In genomic region chr2:225038076-225038571, GRCh38 we compare ENCODE assay signal across 16 cellular contexts. TPM values are rescaled to one million over a fixed set of nuclear protein-coding genes. Genes with fewer than 3 reads are reported as not detected.
DNase-seq lines count a peak whose midpoint lies in the region; ATAC-seq and TF ChIP-seq lines count a peak whose summit lies in the region.
"Had no signal": no experiment of that assay in that cellular context is flagged by ENCODE, and none has a peak within 500 bp of the region (broad histone marks: within the 10 kb centered on the region; RNA-seq: fewer than 3 reads in every experiment).

No MANE protein-coding gene starts in this region.

- no peaks in the 10 kb centered on the region for H4K20me1 ChIP-seq in GM23338 (replicated peaks; ENCODE audit: insufficient read depth)
- peaks cover 24% of the 10 kb centered on the region for H4K20me1 ChIP-seq in osteoblast (ENCODE audit: insufficient read depth, low read length)

- ATAC-seq in GM23338 (no peak), HG03571 (IDR thresholded peaks at IDR 0.05; ENCODE audit: unreplicated experiment) (no peak)
- ATAC-seq in activated naive CD8-positive, alpha-beta T cell treated with anti-CD3 and anti-CD28 coated beads, Interleukin-2, amount 10 ng/mL, durations not matched to agents 7 days and 5 days (ENCODE audit: low read depth): no peak
- ATAC-seq: HepG2 had no signal

- H3K9me2 ChIP-seq in GM23338 (ENCODE audit: insufficient read depth): no peaks in the 10 kb centered on the region

- H3K36me3 Mint-ChIP-seq in T-helper 1 cell treated with Interleukin-12 subunit alpha and Interleukin-12 subunit beta and Interleukin-4 antibody, amounts not matched to agents 30 μg/mL and 1 μg/mL, for 36 hours (ENCODE audit: low read depth): peaks cover 64% of the 10 kb centered on the region
- H3K36me3 Mint-ChIP-seq in GM23338 (ENCODE audit: low read depth): no peaks in the 10 kb centered on the region
- peaks cover 51% of the 10 kb centered on the region for H3K36me3 Mint-ChIP-seq in activated naive CD8-positive, alpha-beta T cell treated with anti-CD3 and anti-CD28 coated beads, Interleukin-2, amount 10 ng/mL, durations not matched to agents 7 days and 5 days

- H3K4me3 ChIP-seq in GM23338 (no peak overlapping the region), osteoblast (ENCODE audit: insufficient read depth, low read length) (no peak overlapping the region), MG63 (no peak overlapping the region)
- H3K4me3 ChIP-seq: SK-N-MC had no signal

- H3K27ac Mint-ChIP-seq in T-helper 1 cell treated with Interleukin-12 subunit alpha and Interleukin-12 subunit beta and Interleukin-4 antibody, amounts not matched to agents 30 μg/mL and 1 μg/mL, for 36 hours: peak overlapping the region; percentile 90
- H3K27ac Mint-ChIP-seq in GM23338: no peak overlapping the region
- H3K27ac Mint-ChIP-seq in activated naive CD8-positive, alpha-beta T cell treated with anti-CD3 and anti-CD28 coated beads, Interleukin-2, amount 10 ng/mL, durations not matched to agents 7 days and 5 days: peak overlapping the region; percentile 80

- peaks cover 44% of the 10 kb centered on the region for H3K27me3 ChIP-seq in GM23338 (ENCODE audit: insufficient read depth)
- no peaks in the 10 kb centered on the region for H3K27me3 ChIP-seq in osteoblast (ENCODE audit: insufficient read depth, low read length)
- H3K27me3 ChIP-seq in MG63: no peaks in the 10 kb centered on the region

- POLR2A ChIA-PET in activated naive CD8-positive, alpha-beta T cell treated with anti-CD3 and anti-CD28 coated beads, Interleukin-2, amount 10 ng/mL, durations not matched to agents 7 days and 5 days (lab: Charles Lee): interaction anchor here (1.3 to 7.3 kb wide), 2 partner anchors 15 to 94 kb away, joined by 5 to 134 read pairs; no protein-coding TSS in a partner anchor

- H3K79me2 ChIP-seq in GM23338 (replicated peaks; ENCODE audit: insufficient read depth) (no peaks in the 10 kb centered on the region), osteoblast (ENCODE audit: insufficient read depth, low read length) (peaks cover 96% of the 10 kb centered on the region)

- peaks cover 67% of the 10 kb centered on the region for H3K4me1 Mint-ChIP-seq in T-helper 1 cell treated with Interleukin-12 subunit alpha and Interleukin-12 subunit beta and Interleukin-4 antibody, amounts not matched to agents 30 μg/mL and 1 μg/mL, for 36 hours (ENCODE audit: low read depth)
- peaks cover 30% of the 10 kb centered on the region for H3K4me1 Mint-ChIP-seq in GM23338
- H3K4me1 Mint-ChIP-seq in activated naive CD8-positive, alpha-beta T cell treated with anti-CD3 and anti-CD28 coated beads, Interleukin-2, amount 10 ng/mL, durations not matched to agents 7 days and 5 days: peaks cover 63% of the 10 kb centered on the region

- H3K9me3 ChIP-seq in osteoblast (ENCODE audit: low read depth, low read length): no peaks in the 10 kb centered on the region
- no peaks in the 10 kb centered on the region for H3K9me3 ChIP-seq in MG63

- H3K4me1 ChIP-seq in GM23338 (ENCODE audit: insufficient read depth): peaks cover 28% of the 10 kb centered on the region
- peaks cover 34% of the 10 kb centered on the region for H3K4me1 ChIP-seq in osteoblast (ENCODE audit: insufficient read depth, low read length)

- H3K27ac ChIP-seq in GM23338 (ENCODE audit: low read depth) (no peak overlapping the region), osteoblast (ENCODE audit: low read depth, low read length) (no peak overlapping the region)
- H3K27ac ChIP-seq: 22Rv1, SK-N-MC had no signal

- H3K27me3 Mint-ChIP-seq in T-helper 1 cell treated with Interleukin-12 subunit alpha and Interleukin-12 subunit beta and Interleukin-4 antibody, amounts not matched to agents 30 μg/mL and 1 μg/mL, for 36 hours (ENCODE audit: low read depth): no peaks in the 10 kb centered on the region
- peaks cover 25% of the 10 kb centered on the region for H3K27me3 Mint-ChIP-seq in GM23338 (ENCODE audit: insufficient read depth, low read depth, poor library complexity)
- H3K27me3 Mint-ChIP-seq in activated naive CD8-positive, alpha-beta T cell treated with anti-CD3 and anti-CD28 coated beads, Interleukin-2, amount 10 ng/mL, durations not matched to agents 7 days and 5 days: no peaks in the 10 kb centered on the region

- H3F3A ChIP-seq in GM23338 (replicated peaks; ENCODE audit: low read depth): peaks cover 8% of the 10 kb centered on the region; the same call in 1 of the 2 replicates

- H3K4me3 Mint-ChIP-seq in T-helper 1 cell treated with Interleukin-12 subunit alpha and Interleukin-12 subunit beta and Interleukin-4 antibody, amounts not matched to agents 30 μg/mL and 1 μg/mL, for 36 hours: peak overlapping the region; percentile 98
- H3K4me3 Mint-ChIP-seq in GM23338: no peak overlapping the region
- H3K4me3 Mint-ChIP-seq in activated naive CD8-positive, alpha-beta T cell treated with anti-CD3 and anti-CD28 coated beads, Interleukin-2, amount 10 ng/mL, durations not matched to agents 7 days and 5 days: peak overlapping the region; percentile 78

- no peaks in the 10 kb centered on the region for H3K36me3 ChIP-seq in GM23338 (ENCODE audit: insufficient read depth)
- peaks cover 5% of the 10 kb centered on the region for H3K36me3 ChIP-seq in osteoblast (ENCODE audit: insufficient read depth, low read length)
- H3K36me3 ChIP-seq in MG63: 0 out of 2 replicates have a peak, but pooled peaks cover 2% of the 10 kb centered on the region

- H3K4me2 ChIP-seq in GM23338: peak overlapping the region; percentile 1; the same call in 1 of the 2 replicates
- peak overlapping the region; percentile 14 for H3K4me2 ChIP-seq in osteoblast (ENCODE audit: insufficient read depth, low read length)

- no peaks in the 10 kb centered on the region for H3K9me3 Mint-ChIP-seq in T-helper 1 cell treated with Interleukin-12 subunit alpha and Interleukin-12 subunit beta and Interleukin-4 antibody, amounts not matched to agents 30 μg/mL and 1 μg/mL, for 36 hours
- H3K9me3 Mint-ChIP-seq in GM23338: no peaks in the 10 kb centered on the region
- H3K9me3 Mint-ChIP-seq in activated naive CD8-positive, alpha-beta T cell treated with anti-CD3 and anti-CD28 coated beads, Interleukin-2, amount 10 ng/mL, durations not matched to agents 7 days and 5 days: no peaks in the 10 kb centered on the region

- DNase-seq in T-helper 1 cell (no peak), GM23338 (ENCODE audit: low spot score) (peak; percentile 27), osteoblast (ENCODE audit: insufficient read length, low spot score, missing footprints) (no peak), DMS79 (lab: John Stamatoyannopoulos, UW) (no peak), MG63 (no peak)
- DNase-seq in activated naive CD8-positive, alpha-beta T cell treated with anti-CD3 and anti-CD28 coated beads, Interleukin-2, amount 10 ng/mL, durations not matched to agents 7 days and 5 days: no peak
- DNase-seq: anterior cingulate cortex, HCEC 1CT, mammary epithelial cell, retina, trophoblast cell had no signal

- no peak for TF ChIP-seq CTCF in GM23338 (conservative IDR thresholded peaks at IDR 0.05; ENCODE audit: low read depth in 2 of 2)
- no peak for TF ChIP-seq CTCF in osteoblast (IDR thresholded peaks at IDR 0.05; ENCODE audit: extremely low read depth, low read depth, low read length)

- H2AFZ ChIP-seq in GM23338 (no peak overlapping the region), osteoblast (ENCODE audit: low read length) (no peak overlapping the region)

TF ChIP-seq in GM23338, 12 proteins besides CTCF, POLR2A, EP300 and RAD21 (continues in another document):
- no peak for TF ChIP-seq JUNB (IDR thresholded peaks at IDR 0.05; ENCODE audit: unreplicated experiment)
- no peak for TF ChIP-seq ZNF331 (CRISPR knock-in tag; IDR thresholded peaks at IDR 0.05; ENCODE audit: low read depth)
- no peak for TF ChIP-seq REST (IDR thresholded peaks at IDR 0.05; ENCODE audit: unreplicated experiment)
- TF ChIP-seq STAT1 (IDR thresholded peaks at IDR 0.05; ENCODE audit: unreplicated experiment): no peak
- no peak for TF ChIP-seq EZH2phosphoT487 (IDR thresholded peaks at IDR 0.05; ENCODE audit: unreplicated experiment)
- no peak for TF ChIP-seq POLR2AphosphoS5 (IDR thresholded peaks at IDR 0.05; ENCODE audit: low read depth)

RNA-seq across cellular contexts. Expression of gene DOCK10, which starts 4.1 kb away (rescaled TPM):
- total RNA-seq in GM23338 (2014; rRNA removed; shearing (Covaris generic)): 1.3 and 1.7 TPM in 2 replicates
- 0.19 and 1.0 TPM in 2 replicates for polyA plus RNA-seq in GM23338 (2016; fragmentation: Nextera tagmentation; extraction: Ambion mirVana)
- total RNA-seq in activated naive CD8-positive, alpha-beta T cell treated with anti-CD3 and anti-CD28 coated beads, Interleukin-2, amount 10 ng/mL, durations not matched to agents 7 days and 5 days: 100 to 1,000 TPM; 259 to 273 TPM
- 33.3 and 38.3 TPM in 2 replicates for total RNA-seq in osteoblast
- total RNA-seq in MG63 (2014; rRNA removed; shearing (Covaris generic); ENCODE audit: low replicate concordance): 3.4 and 10.1 TPM in 2 replicates
- total RNA-seq: HepG2 had no signal
- polyA plus RNA-seq: HepG2 had no signal
